8 cellular contexts compared by ENCODE assay signal in genomic region chr5:159050408-159051091, GRCh38. TPM values are rescaled to one million over a fixed set of nuclear protein-coding genes. Genes with fewer than 3 reads are reported as not detected.
DNase-seq lines count a peak whose midpoint lies in the region; ATAC-seq and TF ChIP-seq lines count a peak whose summit lies in the region.

No MANE protein-coding gene starts in this region.

- peak overlapping the region; percentile 75 to 93 (median 83) for H3K27ac ChIP-seq in heart right ventricle
- H3K27ac ChIP-seq in suprapubic skin, result peak overlapping the region; percentile 87

- no peaks in the 10 kb centered on the region for H3K36me3 Mint-ChIP-seq in activated CD4-positive, alpha-beta T cell treated with anti-CD3 and anti-CD28 coated beads, Interleukin-2, amount 10 ng/mL, durations not matched to agents 7 days and 5 days (ENCODE audit: low read depth)
- no peaks in the 10 kb centered on the region for H3K36me3 Mint-ChIP-seq in T-cell

- no peak for TF ChIP-seq CTCF in heart right ventricle (IDR thresholded peaks at IDR 0.05)
- no peak for TF ChIP-seq CTCF in suprapubic skin (IDR thresholded peaks at IDR 0.05)

- H3K27me3 ChIP-seq in heart right ventricle, result peaks cover 0 to 41% (median 3%) of the 10 kb centered on the region in 7 donors
- peaks cover 41% of the 10 kb centered on the region for H3K27me3 ChIP-seq in suprapubic skin

- peaks cover 8% of the 10 kb centered on the region for H3K4me1 Mint-ChIP-seq in activated CD4-positive, alpha-beta T cell treated with anti-CD3 and anti-CD28 coated beads, Interleukin-2, amount 10 ng/mL, durations not matched to agents 7 days and 5 days
- peaks cover 0 to 16% (median 8%) of the 10 kb centered on the region in 3 donors for H3K4me1 Mint-ChIP-seq in T-cell

- H3K4me3 ChIP-seq in heart right ventricle (peak overlapping the region in 7 of 10 donors; percentile 2 to 51 (median 46)), suprapubic skin (peak overlapping the region; percentile 40)

- H3K27me3 Mint-ChIP-seq in activated CD4-positive, alpha-beta T cell treated with anti-CD3 and anti-CD28 coated beads, Interleukin-2, amount 10 ng/mL, durations not matched to agents 7 days and 5 days, result peaks cover 77% of the 10 kb centered on the region
- peaks cover 73 to 81% of the 10 kb centered on the region in 2 donors for H3K27me3 Mint-ChIP-seq in T-cell

- peak; percentile 52 for ATAC-seq in GM18867 (IDR thresholded peaks at IDR 0.05; ENCODE audit: unreplicated experiment)
- peak; percentile 46 for ATAC-seq in HG02840 (IDR thresholded peaks at IDR 0.05; ENCODE audit: low FRiP score, unreplicated experiment)
- ATAC-seq in heart right ventricle, result peak; percentile 21 to 62 (median 43)
- ATAC-seq in T-cell (replicated peaks in 1 of 4), result no peak

- CTCF ChIA-PET in activated CD4-positive, alpha-beta T cell treated with anti-CD3 and anti-CD28 coated beads, Interleukin-2, amount 10 ng/mL, durations not matched to agents 7 days and 5 days (lab: Charles Lee), result no interaction called here
- CTCF ChIA-PET in T-cell (lab: Charles Lee), result no interaction called here

- H3K9me3 Mint-ChIP-seq in activated CD4-positive, alpha-beta T cell treated with anti-CD3 and anti-CD28 coated beads, Interleukin-2, amount 10 ng/mL, durations not matched to agents 7 days and 5 days, result no peaks in the 10 kb centered on the region
- H3K9me3 Mint-ChIP-seq in T-cell, result no peaks in the 10 kb centered on the region

- TF ChIP-seq POLR2A in suprapubic skin (IDR thresholded peaks at IDR 0.05), result no peak

- TF ChIP-seq EP300 in suprapubic skin (IDR thresholded peaks at IDR 0.05), result no peak

- H3K4me3 Mint-ChIP-seq in activated CD4-positive, alpha-beta T cell treated with anti-CD3 and anti-CD28 coated beads, Interleukin-2, amount 10 ng/mL, durations not matched to agents 7 days and 5 days, result no peak overlapping the region
- H3K4me3 Mint-ChIP-seq in T-cell, result peak overlapping the region in 1 of 3 donors; percentile 49

- WGBS in heart right ventricle, 2 donors, result 53 to 57% methylated on average over 6 of the region's 6 CpGs
- WGBS in suprapubic skin, result 68% methylated on average over 6 of the region's 6 CpGs

- H3K27ac Mint-ChIP-seq in activated CD4-positive, alpha-beta T cell treated with anti-CD3 and anti-CD28 coated beads, Interleukin-2, amount 10 ng/mL, durations not matched to agents 7 days and 5 days, result no peak overlapping the region
- H3K27ac Mint-ChIP-seq in T-cell, result no peak overlapping the region

- intact Hi-C loops in heart right ventricle (cut with DNase I), result loop anchor here in 7 of 10 donors (2.0 to 10.0 kb wide), 7 partner anchors 38 to 353 kb away; partner anchors contain the start of gene EBF1 (in 6 of the 7)

- H3K36me3 ChIP-seq in heart right ventricle, result no peaks in the 10 kb centered on the region
- H3K36me3 ChIP-seq in suprapubic skin, result no peaks in the 10 kb centered on the region

- DNase-seq in NOMO-1 treated with DMSO at 0.1 percent for 48 hours (lab: John Stamatoyannopoulos, UW; ENCODE audit: unreplicated experiment) (peak; percentile 83), heart right ventricle (peak in 1 of 2 donors; percentile 40), suprapubic skin (ENCODE audit: low spot score in 2 of 2) (no peak), T-cell (no peak)
- DNase-seq in activated CD4-positive, alpha-beta T cell treated with anti-CD3 and anti-CD28 coated beads, Interleukin-2, amount 10 ng/mL, durations not matched to agents 7 days and 5 days, result no peak
- no peak for DNase-seq in activated CD4-positive, alpha-beta T cell treated with anti-CD3 and anti-CD28 coated beads for 48 hours

- H3K9me3 ChIP-seq in heart right ventricle (no peaks in the 10 kb centered on the region), suprapubic skin (no peaks in the 10 kb centered on the region)

- peaks cover 0 to 75% (median 42%) of the 10 kb centered on the region in 9 donors for H3K4me1 ChIP-seq in heart right ventricle
- peaks cover 43% of the 10 kb centered on the region for H3K4me1 ChIP-seq in suprapubic skin

- POLR2A ChIA-PET in activated CD4-positive, alpha-beta T cell treated with anti-CD3 and anti-CD28 coated beads, Interleukin-2, amount 10 ng/mL, durations not matched to agents 7 days and 5 days (lab: Charles Lee), result no interaction called here
- POLR2A ChIA-PET in T-cell (lab: Charles Lee), result no interaction called here

RNA-seq across cellular contexts. Expression of gene EBF1, which starts 49.2 kb away (rescaled TPM):
- 10 to 100 TPM in 6 of 10 donors, 1 to 10 TPM in 4; 8.5 to 16.1 (median 11.0) TPM for total RNA-seq in heart right ventricle
- polyA plus RNA-seq in heart right ventricle, result 10 to 100 TPM in 1 of 2 donors, 1 to 10 TPM in 1; 3.2 to 10.1 TPM
- 10 to 100 TPM in 2 of 4 donors, 1 to 10 TPM in 2; 4.3 to 13.6 (median 8.8) TPM for total RNA-seq in suprapubic skin
- under 1 TPM; 0.21 to 0.64 TPM for total RNA-seq in activated CD4-positive, alpha-beta T cell treated with anti-CD3 and anti-CD28 coated beads, Interleukin-2, amount 10 ng/mL, durations not matched to agents 7 days and 5 days
- 1 to 10 TPM in 3 of 5 donors, under 1 TPM in 2; 0.38 to 4.2 (median 1.4) TPM for total RNA-seq in T-cell

Comparison
In these comparisons a context has a peak if more than half of its experiments do, and no peak if none do; other contexts are left out.
1. ATAC-seq: peak in GM18867 (single experiment), HG02840 (single experiment) and heart right ventricle (8 of 8); none in T-cell (0 of 4).